Comparison of ENCODE assay signal across 18 cellular contexts in the genomic region with DNA sequence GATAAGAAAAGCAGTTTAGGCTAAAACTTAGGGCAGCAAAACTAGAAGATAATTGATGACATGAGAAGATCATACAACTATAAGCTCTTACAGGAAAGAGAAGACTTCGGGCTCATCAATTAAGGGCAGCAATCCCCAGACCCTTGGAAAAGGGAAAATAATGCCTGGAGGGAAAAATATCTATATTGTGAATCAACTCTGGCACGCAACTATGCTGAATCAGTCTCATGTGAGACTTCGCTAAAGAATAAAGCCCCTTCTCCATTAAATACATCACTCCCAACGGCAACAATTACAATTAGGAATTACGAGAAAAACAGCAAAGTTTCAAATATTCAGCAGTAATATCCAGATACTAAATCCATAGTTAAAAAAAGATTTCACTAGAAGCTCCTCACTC.
A peak's percentile ranks its signal among the peaks of the same experiment; 100 is the strongest.
DNase-seq lines count a peak whose midpoint lies in the region; ATAC-seq and TF ChIP-seq lines count a peak whose summit lies in the region.
"Had no signal": no experiment of that assay in that cellular context is flagged by ENCODE, and none has a peak within 500 bp of the region (broad histone marks: within the 10 kb centered on the region; RNA-seq: fewer than 3 reads in every experiment).

No MANE protein-coding gene starts in this region.

- TF ChIP-seq CTCF in foreskin keratinocyte (conservative IDR thresholded peaks at IDR 0.05) (no peak), mesothelial cell of epicardium (IDR thresholded peaks at IDR 0.05; ENCODE audit: unreplicated experiment) (no peak), foreskin fibroblast (IDR thresholded peaks at IDR 0.05; ENCODE audit: low read depth, low read length) (no peak)

- H3K27me3 ChIP-seq in foreskin keratinocyte = no peaks in the 10 kb centered on the region
- H3K27me3 ChIP-seq: BLaER1 had no signal

- H3K9me3 Mint-ChIP-seq in mesothelial cell of epicardium = peaks cover 3% of the 10 kb centered on the region
- peaks cover 14% of the 10 kb centered on the region for H3K9me3 Mint-ChIP-seq in activated naive CD8-positive, alpha-beta T cell treated with anti-CD3 and anti-CD28 coated beads, Interleukin-2, amount 50 U/mL, for 24 hours

- H3K36me3 Mint-ChIP-seq in mesothelial cell of epicardium = no peaks in the 10 kb centered on the region
- no peaks in the 10 kb centered on the region for H3K36me3 Mint-ChIP-seq in activated naive CD8-positive, alpha-beta T cell treated with anti-CD3 and anti-CD28 coated beads, Interleukin-2, amount 50 U/mL, for 24 hours (ENCODE audit: low read depth)
- H3K36me3 Mint-ChIP-seq: CD8-positive, alpha-beta T cell; IgD-negative memory B cell had no signal

- peak; percentile 77 for DNase-seq in ELR (ENCODE audit: low read depth)
- peak in 1 of 2 donors; percentile 65 for DNase-seq in foreskin keratinocyte
- no peak for DNase-seq in mesothelial cell of epicardium (ENCODE audit: low spot score in 2 of 2, unreplicated experiment in 2 of 2)
- no peak for DNase-seq in foreskin fibroblast
- no peak for DNase-seq in activated naive CD8-positive, alpha-beta T cell treated with anti-CD3 and anti-CD28 coated beads, Interleukin-2, amount 50 U/mL, for 24 hours
- DNase-seq in C1 segment of cervical spinal cord (lab: John Stamatoyannopoulos, UW) = no peak
- DNase-seq: 8988T; Caco-2; CD8-positive, alpha-beta T cell; GDM1; GOT3; H7; HFFc6 had no signal

- H3K27ac Mint-ChIP-seq in mesothelial cell of epicardium = peak overlapping the region; percentile 91
- no peak overlapping the region for H3K27ac Mint-ChIP-seq in activated naive CD8-positive, alpha-beta T cell treated with anti-CD3 and anti-CD28 coated beads, Interleukin-2, amount 50 U/mL, for 24 hours
- H3K27ac Mint-ChIP-seq: CD8-positive, alpha-beta T cell; HFFc6; IgD-negative memory B cell had no signal

- H3K4me3 ChIP-seq in foreskin fibroblast (ENCODE audit: low read depth in 1 of 2, low read length in 2 of 2) = no peak overlapping the region
- H3K4me3 ChIP-seq: BLaER1 had no signal

- H3K4me3 Mint-ChIP-seq in mesothelial cell of epicardium = no peak overlapping the region
- H3K4me3 Mint-ChIP-seq in activated naive CD8-positive, alpha-beta T cell treated with anti-CD3 and anti-CD28 coated beads, Interleukin-2, amount 50 U/mL, for 24 hours = no peak overlapping the region
- H3K4me3 Mint-ChIP-seq: CD8-positive, alpha-beta T cell; HFFc6; IgD-negative memory B cell had no signal

- no peaks in the 10 kb centered on the region for H3K27me3 Mint-ChIP-seq in mesothelial cell of epicardium (ENCODE audit: low read depth)
- H3K27me3 Mint-ChIP-seq in activated naive CD8-positive, alpha-beta T cell treated with anti-CD3 and anti-CD28 coated beads, Interleukin-2, amount 50 U/mL, for 24 hours = no peaks in the 10 kb centered on the region
- H3K27me3 Mint-ChIP-seq: IgD-negative memory B cell had no signal

- peak overlapping the region; percentile 28 for H3K27ac ChIP-seq in foreskin keratinocyte
- H3K27ac ChIP-seq: BLaER1 had no signal

- ATAC-seq in foreskin keratinocyte (peak; percentile 55), HG03442 (IDR thresholded peaks at IDR 0.05; ENCODE audit: unreplicated experiment) (no peak)
- ATAC-seq in activated naive CD8-positive, alpha-beta T cell treated with anti-CD3 and anti-CD28 coated beads, Interleukin-2, amount 50 U/mL, for 24 hours = no peak
- ATAC-seq: CD8-positive, alpha-beta T cell; HCT116; HepG2 had no signal

- H3K4me1 ChIP-seq in foreskin keratinocyte = no peaks in the 10 kb centered on the region
- H3K4me1 ChIP-seq: BLaER1, Caco-2 had no signal

- H3K4me1 Mint-ChIP-seq in mesothelial cell of epicardium = peaks cover 14% of the 10 kb centered on the region
- H3K4me1 Mint-ChIP-seq in activated naive CD8-positive, alpha-beta T cell treated with anti-CD3 and anti-CD28 coated beads, Interleukin-2, amount 50 U/mL, for 24 hours = no peaks in the 10 kb centered on the region
- H3K4me1 Mint-ChIP-seq: IgD-negative memory B cell had no signal
